In the genomic region with DNA sequence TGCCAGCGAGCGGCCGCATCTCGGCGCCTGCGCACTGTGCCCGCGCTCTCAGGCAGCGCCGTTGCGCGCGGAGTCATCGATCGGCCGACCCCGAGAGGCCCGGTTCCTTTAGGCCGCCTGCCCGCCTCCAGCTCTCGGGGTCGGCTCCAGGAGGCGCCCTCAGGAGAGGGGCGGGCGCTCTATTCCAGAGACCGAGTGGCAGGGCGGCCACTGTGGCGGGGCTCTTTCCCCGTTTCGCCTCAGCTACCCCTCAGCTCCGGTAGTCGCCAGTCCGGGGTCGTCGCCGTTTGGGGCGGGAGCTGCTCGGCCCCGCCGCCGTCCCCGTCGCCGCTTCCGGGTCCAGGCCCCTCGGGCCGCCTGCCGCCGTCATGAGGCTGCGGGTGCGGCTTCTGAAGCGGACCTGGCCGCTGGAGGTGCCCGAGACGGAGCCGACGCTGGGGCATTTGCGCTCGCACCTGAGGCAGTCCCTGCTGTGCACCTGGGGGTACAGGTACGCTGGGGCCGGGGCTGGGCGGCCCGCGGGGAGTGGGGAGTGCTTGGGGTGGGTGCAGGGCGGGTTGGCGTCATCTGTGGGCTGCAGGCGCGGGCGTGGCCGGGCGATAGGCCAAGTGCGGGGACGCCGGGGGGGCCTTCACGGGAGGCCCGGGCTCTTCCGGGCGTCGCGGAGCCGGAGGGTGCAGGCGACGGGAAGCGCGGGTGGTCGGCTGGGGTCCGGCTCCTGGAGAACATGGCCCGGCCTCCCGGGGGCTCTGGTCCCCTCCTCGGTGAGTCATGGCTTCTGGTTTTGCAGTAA, we compare ENCODE assay signal across 8 cellular contexts. TPM values are rescaled to one million over a fixed set of nuclear protein-coding genes. Genes with fewer than 3 reads are reported as not detected.
DNase-seq lines count a peak whose midpoint lies in the region; ATAC-seq and TF ChIP-seq lines count a peak whose summit lies in the region.

Gene FBXO7 (plus strand): TSS at position 177 of the 793 bp plus-strand sequence. CDS start 192 bp downstream, at position 369.

- peak; percentile 90 for ATAC-seq in DND-41 (ENCODE audit: insufficient read depth, low read depth)
- peak; percentile 57 for ATAC-seq in GM21737 (IDR thresholded peaks at IDR 0.05; ENCODE audit: unreplicated experiment)
- peak; percentile 91 for ATAC-seq in naive thymus-derived CD4-positive, alpha-beta T cell
- peak; percentile 84 to 85 for ATAC-seq in stimulated activated naive B cell treated with anti-CD40 and anti-IgM and Interleukin-4, amounts not matched to agents 10 μg/mL and 1 μg/mL and 100 μg/mL, for 72 hours (replicated peaks)

- H3K36me3 ChIP-seq in DND-41 (ENCODE audit: insufficient read depth, low read length) (peaks cover 8% of the 10 kb centered on the region), Karpas-422 (ENCODE audit: insufficient read depth, low read length) (no peaks in the 10 kb centered on the region), fibroblast of lung (ENCODE audit: control insufficient read depth, insufficient read depth, low read length) (no peaks in the 10 kb centered on the region)
- H3K36me3 ChIP-seq in naive thymus-derived CD4-positive, alpha-beta T cell (ENCODE audit: control insufficient read depth in 2 of 3, insufficient read depth in 3 of 3, low read length in 3 of 3), result peaks cover 0 to 11% (median 0%) of the 10 kb centered on the region in 3 experiments

- H3K9me3 ChIP-seq in DND-41 (ENCODE audit: insufficient read depth, low read length, severe bottlenecking) (no peaks in the 10 kb centered on the region), Karpas-422 (ENCODE audit: low read length) (no peaks in the 10 kb centered on the region), fibroblast of lung (ENCODE audit: control insufficient read depth, insufficient read depth, low read depth, low read length) (no peaks in the 10 kb centered on the region)
- H3K9me3 ChIP-seq in naive thymus-derived CD4-positive, alpha-beta T cell (ENCODE audit: control insufficient read depth in 2 of 3, low read length in 3 of 3), result no peaks in the 10 kb centered on the region

- H4K20me1 ChIP-seq in DND-41 (ENCODE audit: insufficient read depth, low read length) (peaks cover 20% of the 10 kb centered on the region; the same call in 1 of the 2 replicates), Karpas-422 (ENCODE audit: insufficient read depth, low read depth, low read length) (peaks cover 15% of the 10 kb centered on the region), fibroblast of lung (ENCODE audit: control insufficient read depth, extremely low read depth, insufficient read depth, low read length) (peaks cover 6% of the 10 kb centered on the region)

- H2AFZ ChIP-seq in DND-41 (ENCODE audit: low read depth, low read length) (peak within 1 kb of the TSS; percentile 84), Karpas-422 (ENCODE audit: low read length) (peak within 1 kb of the TSS; percentile 95), fibroblast of lung (ENCODE audit: low read length) (peak within 1 kb of the TSS; percentile 97)

- no peaks in the 10 kb centered on the region for H3K9me2 ChIP-seq in Karpas-422 (replicated peaks; ENCODE audit: insufficient read depth, low read length)

- H3K27me3 ChIP-seq in DND-41 (ENCODE audit: insufficient read depth, low read length, poor library complexity), result no peaks in the 10 kb centered on the region
- no peaks in the 10 kb centered on the region for H3K27me3 ChIP-seq in Karpas-422 (ENCODE audit: low read length)
- H3K27me3 ChIP-seq in fibroblast of lung (ENCODE audit: control insufficient read depth, insufficient read depth, low read length), result no peaks in the 10 kb centered on the region
- H3K27me3 ChIP-seq in naive thymus-derived CD4-positive, alpha-beta T cell (ENCODE audit: control insufficient read depth in 2 of 2, insufficient read depth in 2 of 2, low read length in 2 of 2), result no peaks in the 10 kb centered on the region

- POLR2A ChIA-PET in naive thymus-derived CD4-positive, alpha-beta T cell (lab: Charles Lee), result interaction anchor here (0.6 to 3.7 kb wide), 7 partner anchors 10 to 1774 kb away, joined by 3 to 26 read pairs (median 3); partner anchors contain the start of genes BPIFC and RTCB

- H3K4me1 ChIP-seq in DND-41 (ENCODE audit: insufficient read depth, low read length), result peaks cover 27% of the 10 kb centered on the region
- H3K4me1 ChIP-seq in Karpas-422 (ENCODE audit: low read length), result peaks cover 27% of the 10 kb centered on the region
- H3K4me1 ChIP-seq in fibroblast of lung (ENCODE audit: control insufficient read depth, extremely low read depth, insufficient read depth, low read length), result peaks cover 7% of the 10 kb centered on the region
- peaks cover 24 to 26% of the 10 kb centered on the region in 2 donors for H3K4me1 ChIP-seq in naive thymus-derived CD4-positive, alpha-beta T cell (ENCODE audit: control insufficient read depth in 2 of 2, insufficient read depth in 2 of 2, low read length in 2 of 2)

- H3K36me3 Mint-ChIP-seq in naive thymus-derived CD4-positive, alpha-beta T cell, result peaks cover 0 to 2% (median 0%) of the 10 kb centered on the region in 5 donors
- H3K36me3 Mint-ChIP-seq in stimulated activated naive B cell treated with anti-CD40 and anti-IgM and Interleukin-4, amounts not matched to agents 10 μg/mL and 1 μg/mL and 100 μg/mL, for 72 hours, result peaks cover 2 to 3% of the 10 kb centered on the region in 2 donors

- peak within 1 kb of the TSS; percentile 67 to 85 for H3K4me3 ChIP-seq in DND-41 (ENCODE audit: low read depth in 1 of 2, low read length in 2 of 2)
- peak within 1 kb of the TSS; percentile 97 for H3K4me3 ChIP-seq in Karpas-422 (ENCODE audit: low read length)
- H3K4me3 ChIP-seq in fibroblast of lung (replicated peaks in 1 of 4; ENCODE audit: control extremely low read depth in 1 of 4, insufficient read depth in 1 of 4, low read depth in 3 of 4, low read length in 4 of 4), result peak within 1 kb of the TSS; percentile 67 to 98 (median 93)
- H3K4me3 ChIP-seq in naive thymus-derived CD4-positive, alpha-beta T cell (ENCODE audit: low read length), result peak within 1 kb of the TSS; percentile 77

- H3K9me3 Mint-ChIP-seq in naive thymus-derived CD4-positive, alpha-beta T cell, result no peaks in the 10 kb centered on the region
- H3K9me3 Mint-ChIP-seq in stimulated activated naive B cell treated with anti-CD40 and anti-IgM and Interleukin-4, amounts not matched to agents 10 μg/mL and 1 μg/mL and 100 μg/mL, for 72 hours, result no peaks in the 10 kb centered on the region

- peaks cover 0 to 4% (median 0%) of the 10 kb centered on the region in 5 donors for H3K27me3 Mint-ChIP-seq in naive thymus-derived CD4-positive, alpha-beta T cell
- H3K27me3 Mint-ChIP-seq in stimulated activated naive B cell treated with anti-CD40 and anti-IgM and Interleukin-4, amounts not matched to agents 10 μg/mL and 1 μg/mL and 100 μg/mL, for 72 hours, result peaks cover 0 to 5% of the 10 kb centered on the region in 2 donors

- H3K9ac ChIP-seq in DND-41 (ENCODE audit: low read depth, low read length) (peak within 1 kb of the TSS; percentile 96), Karpas-422 (ENCODE audit: low read length) (peak within 1 kb of the TSS; percentile 87), fibroblast of lung (ENCODE audit: insufficient read depth, low read length) (peak within 1 kb of the TSS; percentile 97)

- peak within 1 kb of the TSS; percentile 88 to 97 (median 93) for H3K27ac Mint-ChIP-seq in naive thymus-derived CD4-positive, alpha-beta T cell
- H3K27ac Mint-ChIP-seq in stimulated activated naive B cell treated with anti-CD40 and anti-IgM and Interleukin-4, amounts not matched to agents 10 μg/mL and 1 μg/mL and 100 μg/mL, for 72 hours, result peak within 1 kb of the TSS; percentile 92

- DNase-seq in DND-41, result peak; percentile 88
- peak; percentile 94 for DNase-seq in Karpas-422
- peak; percentile 92 for DNase-seq in RPMI8226
- peak; percentile 69 to 79 for DNase-seq in activated T-helper 1 cell treated with anti-CD3 and anti-CD28 coated beads, Interleukin-2, amount 50 U/mL, for 16 hours (ENCODE audit: low read depth in 1 of 2, low spot score in 1 of 2)
- peak in 1 of 2 donors; percentile 92 for DNase-seq in fibroblast of lung (ENCODE audit: low read depth in 2 of 2)
- DNase-seq in naive thymus-derived CD4-positive, alpha-beta T cell, result peak; percentile 80 to 89 (median 85)
- DNase-seq in stimulated activated naive B cell treated with anti-CD40 and anti-IgM and Interleukin-4, amounts not matched to agents 10 μg/mL and 1 μg/mL and 100 μg/mL, for 72 hours, result peak; percentile 86

- H3K4me2 ChIP-seq in DND-41 (ENCODE audit: insufficient read depth, low read length) (peak within 1 kb of the TSS; percentile 79), Karpas-422 (ENCODE audit: low read depth, low read length, poor library complexity, severe bottlenecking) (peak within 1 kb of the TSS; percentile 90), fibroblast of lung (ENCODE audit: extremely low read depth, insufficient read depth, low read length) (peak within 1 kb of the TSS; percentile 94)

- peaks cover 53% of the 10 kb centered on the region for H3K79me2 ChIP-seq in DND-41 (ENCODE audit: insufficient read depth, low read length)
- peaks cover 50% of the 10 kb centered on the region for H3K79me2 ChIP-seq in Karpas-422 (ENCODE audit: low read length)
- peaks cover 44% of the 10 kb centered on the region for H3K79me2 ChIP-seq in fibroblast of lung (ENCODE audit: control insufficient read depth, insufficient read depth, low read length)

- peak within 1 kb of the TSS in 9 of 10 donors; percentile 88 to 98 (median 96) for H3K4me3 Mint-ChIP-seq in naive thymus-derived CD4-positive, alpha-beta T cell
- H3K4me3 Mint-ChIP-seq in stimulated activated naive B cell treated with anti-CD40 and anti-IgM and Interleukin-4, amounts not matched to agents 10 μg/mL and 1 μg/mL and 100 μg/mL, for 72 hours, result peak within 1 kb of the TSS; percentile 94

- peak within 1 kb of the TSS; percentile 91 for H3K27ac ChIP-seq in DND-41 (ENCODE audit: low read length)
- H3K27ac ChIP-seq in Karpas-422 (ENCODE audit: low read length), result peak within 1 kb of the TSS; percentile 77
- peak within 1 kb of the TSS; percentile 82 for H3K27ac ChIP-seq in fibroblast of lung (ENCODE audit: insufficient read depth, low read length)
- peak within 1 kb of the TSS; percentile 97 for H3K27ac ChIP-seq in naive thymus-derived CD4-positive, alpha-beta T cell (ENCODE audit: low read depth, low read length)

- intact Hi-C loops in naive thymus-derived CD4-positive, alpha-beta T cell (cut with micrococcal nuclease), result loop anchor here (1.0 to 10.0 kb wide), 10 partner anchors 63 to 1780 kb away; partner anchors contain the start of genes DEPDC5 (in 2 of the 2), PISD (in 2 of the 2), PRR14L (in 2 of the 2) and RTCB (in 2 of the 2)

- H3K4me1 Mint-ChIP-seq in naive thymus-derived CD4-positive, alpha-beta T cell, result peaks cover 11 to 34% (median 22%) of the 10 kb centered on the region in 7 donors
- H3K4me1 Mint-ChIP-seq in stimulated activated naive B cell treated with anti-CD40 and anti-IgM and Interleukin-4, amounts not matched to agents 10 μg/mL and 1 μg/mL and 100 μg/mL, for 72 hours, result peaks cover 12 to 27% of the 10 kb centered on the region in 2 donors

- CTCF ChIA-PET in naive thymus-derived CD4-positive, alpha-beta T cell (lab: Charles Lee), result interaction anchor here (0.6 to 1.5 kb wide), 4 partner anchors 66 to 371 kb away, joined by 3 to 5 read pairs (median 4); no protein-coding TSS in a partner anchor

- peak; percentile 71 for TF ChIP-seq CTCF in DND-41 (IDR thresholded peaks at IDR 0.05; ENCODE audit: borderline replicate concordance, extremely low read depth, low read length, poor library complexity, severe bottlenecking)
- peak; percentile 24 to 46 for TF ChIP-seq CTCF in fibroblast of lung (conservative IDR thresholded peaks at IDR 0.05 in 1 of 2, IDR thresholded peaks at IDR 0.05 in 1 of 2; ENCODE audit: low read depth in 1 of 2, low read length in 2 of 2)

RNA-seq across cellular contexts. Expression of gene FBXO7, which starts in this region (rescaled TPM):
- total RNA-seq in Karpas-422 (2014; rRNA removed; shearing (Covaris generic); ENCODE audit: low replicate concordance), result 63.5 and 110 TPM in 2 replicates
- 39.5 and 51.2 TPM in 2 replicates for total RNA-seq in fibroblast of lung
- polyA plus RNA-seq in fibroblast of lung, result 117 and 130 TPM in 2 replicates
- polyA plus RNA-seq in fibroblast of lung (2012), result 69.7 and 70.3 TPM in 2 replicates
- 111 and 116 TPM in 2 replicates for polyA minus RNA-seq in fibroblast of lung (ENCODE audit: low replicate concordance)
- 100 to 1,000 TPM in 2 of 5 experiments, 10 to 100 TPM in 3; 86.4 to 120 (median 98.2) TPM for total RNA-seq in naive thymus-derived CD4-positive, alpha-beta T cell
- 100 to 1,000 TPM; 120 to 160 TPM for polyA plus RNA-seq in naive thymus-derived CD4-positive, alpha-beta T cell
